1 cellular context compared by ENCODE assay signal in the genomic region with DNA sequence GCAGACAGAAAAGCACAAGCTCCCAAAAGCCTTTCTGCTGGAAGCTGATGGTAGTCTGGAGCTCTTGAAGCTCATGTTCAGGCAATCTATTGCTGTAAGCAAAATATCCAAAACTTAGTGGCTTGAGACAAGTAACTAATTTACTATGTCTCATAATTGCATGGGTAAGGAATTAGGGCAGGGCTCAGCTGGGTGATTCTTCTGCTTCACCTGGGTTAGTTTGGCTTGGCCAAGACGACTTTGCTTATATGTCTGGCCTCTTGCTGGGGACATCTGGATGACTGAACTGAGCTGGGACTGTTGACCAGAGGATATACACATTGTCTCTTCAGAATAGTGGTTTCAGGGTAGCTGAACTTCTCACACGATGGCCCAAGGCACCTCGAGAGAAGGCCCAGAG.
TF ChIP-seq lines count a peak whose summit lies in the region.

No MANE protein-coding gene starts in this region.

TF ChIP-seq in HepG2, 621 proteins besides CTCF, POLR2A, EP300 and RAD21:
- TF ChIP-seq SMC3 (IDR thresholded peaks at IDR 0.05; ENCODE audit: low read length) (no peak), ESRRA (CRISPR knock-in tag; IDR thresholded peaks at IDR 0.05; ENCODE audit: low read depth) (no peak), SAFB2 (CRISPR knock-in tag; IDR thresholded peaks at IDR 0.05; ENCODE audit: borderline replicate concordance, low read depth) (no peak), ZNF546 (CRISPR knock-in tag; conservative IDR thresholded peaks at IDR 0.05) (no peak), ZNF331 (CRISPR knock-in tag; IDR thresholded peaks at IDR 0.05) (peak; percentile 99), KLF12 (CRISPR knock-in tag; IDR thresholded peaks at IDR 0.05; ENCODE audit: borderline replicate concordance) (no peak)
- TF ChIP-seq, protein P1, sequence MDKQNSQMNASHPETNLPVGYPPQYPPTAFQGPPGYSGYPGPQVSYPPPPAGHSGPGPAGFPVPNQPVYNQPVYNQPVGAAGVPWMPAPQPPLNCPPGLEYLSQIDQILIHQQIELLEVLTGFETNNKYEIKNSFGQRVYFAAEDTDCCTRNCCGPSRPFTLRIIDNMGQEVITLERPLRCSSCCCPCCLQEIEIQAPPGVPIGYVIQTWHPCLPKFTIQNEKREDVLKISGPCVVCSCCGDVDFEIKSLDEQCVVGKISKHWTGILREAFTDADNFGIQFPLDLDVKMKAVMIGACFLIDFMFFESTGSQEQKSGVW (CRISPR knock-in tag; IDR thresholded peaks at IDR 0.05; ENCODE audit: borderline replicate concordance) = no peak
- TF ChIP-seq, protein P2, sequence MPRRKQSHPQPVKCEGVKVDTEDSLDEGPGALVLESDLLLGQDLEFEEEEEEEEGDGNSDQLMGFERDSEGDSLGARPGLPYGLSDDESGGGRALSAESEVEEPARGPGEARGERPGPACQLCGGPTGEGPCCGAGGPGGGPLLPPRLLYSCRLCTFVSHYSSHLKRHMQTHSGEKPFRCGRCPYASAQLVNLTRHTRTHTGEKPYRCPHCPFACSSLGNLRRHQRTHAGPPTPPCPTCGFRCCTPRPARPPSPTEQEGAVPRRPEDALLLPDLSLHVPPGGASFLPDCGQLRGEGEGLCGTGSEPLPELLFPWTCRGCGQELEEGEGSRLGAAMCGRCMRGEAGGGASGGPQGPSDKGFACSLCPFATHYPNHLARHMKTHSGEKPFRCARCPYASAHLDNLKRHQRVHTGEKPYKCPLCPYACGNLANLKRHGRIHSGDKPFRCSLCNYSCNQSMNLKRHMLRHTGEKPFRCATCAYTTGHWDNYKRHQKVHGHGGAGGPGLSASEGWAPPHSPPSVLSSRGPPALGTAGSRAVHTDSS (CRISPR knock-in tag; conservative IDR thresholded peaks at IDR 0.05) = no peak
